In genomic region chr16:67874147-67874771, GRCh38 we compare ENCODE assay signal across 7 cellular contexts. TPM values are rescaled to one million over a fixed set of nuclear protein-coding genes. Genes with fewer than 3 reads are reported as not detected.
DNase-seq lines count a peak whose midpoint lies in the region; ATAC-seq and TF ChIP-seq lines count a peak whose summit lies in the region.

No MANE protein-coding gene starts in this region.

- H3K27ac ChIP-seq in HCT116 (ENCODE audit: low read depth, low read length): no peak overlapping the region
- H3K27ac ChIP-seq in right cardiac atrium (ENCODE audit: low read length): no peak overlapping the region
- peak overlapping the region; percentile 63 for H3K27ac ChIP-seq in smooth muscle cell (ENCODE audit: low read depth)

- peak overlapping the region; percentile 74 for H3K27ac Mint-ChIP-seq in activated B cell treated with CpG ODN at 0.5 μM for 24 hours

- TSS peak; percentile 46 for BruUV-seq in HCT116 (replicated peaks; lab: Mats Ljungman, UMichigan)

- no peaks in the 10 kb centered on the region for H3K9me2 ChIP-seq in HCT116 (ENCODE audit: insufficient read depth)

- H3K4me2 ChIP-seq in HCT116 (ENCODE audit: low read length) (peak overlapping the region; percentile 99), smooth muscle cell (peak overlapping the region; percentile 100)

- TF ChIP-seq CTCF in HCT116 (IDR thresholded peaks at IDR 0.05 in 2 of 3, conservative IDR thresholded peaks at IDR 0.05 in 1 of 3; ENCODE audit: borderline replicate concordance in 1 of 3, insufficient read depth in 1 of 3, low read depth in 2 of 3, low read length in 2 of 3) (no peak), activated B cell treated with CpG ODN at 0.5 μM for 24 hours (IDR thresholded peaks at IDR 0.05) (no peak), smooth muscle cell (IDR thresholded peaks at IDR 0.05; ENCODE audit: borderline replicate concordance, insufficient read depth, poor library complexity, severe bottlenecking) (no peak)

- H3K4me1 Mint-ChIP-seq in activated B cell treated with CpG ODN at 0.5 μM for 24 hours: peaks cover 36% of the 10 kb centered on the region

- H3K4me3 ChIP-seq in HCT116 (replicated peaks in 1 of 2; ENCODE audit: low read depth in 1 of 2, low read length in 2 of 2) (peak overlapping the region; percentile 82 to 97), right cardiac atrium (ENCODE audit: low read length) (peak overlapping the region; percentile 85), smooth muscle cell (peak overlapping the region; percentile 87)

- peaks cover 50% of the 10 kb centered on the region for H3K36me3 Mint-ChIP-seq in activated B cell treated with CpG ODN at 0.5 μM for 24 hours (ENCODE audit: low read depth)

- H4K20me1 ChIP-seq in HCT116 (ENCODE audit: insufficient read depth): no peaks in the 10 kb centered on the region
- peaks cover 32% of the 10 kb centered on the region for H4K20me1 ChIP-seq in smooth muscle cell (ENCODE audit: low read depth)

- H3K27me3 Mint-ChIP-seq in activated B cell treated with CpG ODN at 0.5 μM for 24 hours: no peaks in the 10 kb centered on the region

- intact Hi-C loops in HCT116 (cut with micrococcal nuclease) (no loop called here), activated B cell treated with CpG ODN at 0.5 μM for 24 hours (cut with micrococcal nuclease) (no loop called here), right cardiac atrium (cut with DNase I) (no loop called here)

- H3K9ac ChIP-seq in HCT116 (ENCODE audit: low read length): peak overlapping the region; percentile 93
- peak overlapping the region; percentile 93 for H3K9ac ChIP-seq in smooth muscle cell (ENCODE audit: low read depth)

- POLR2A ChIA-PET in HCT116 (lab: Charles Lee): no interaction called here
- POLR2A ChIA-PET in activated B cell treated with CpG ODN at 0.5 μM for 24 hours (lab: Charles Lee): interaction anchor here (0.6 to 1.3 kb wide), 5 partner anchors 18 to 155 kb away, joined by 3 to 7 read pairs (median 4); partner anchors contain the start of genes GFOD2 and PSKH1

- no peak for TF ChIP-seq RAD21 in HCT116 (IDR thresholded peaks at IDR 0.05; ENCODE audit: low read depth)

- RAD21 ChIA-PET in HCT116 (lab: Charles Lee; ENCODE audit: low non-redundant PET in 1 of 2, low total read pairs in 2 of 2, uncharacterized antibody in 2 of 2, unreplicated experiment in 2 of 2): no interaction called here

- TF ChIP-seq POLR2A in HCT116 (IDR thresholded peaks at IDR 0.05; ENCODE audit: borderline replicate concordance, extremely low read depth, insufficient read depth, insufficient read length): no peak

- ATAC-seq in HCT116: no peak; the same call in 1 of the 2 replicates
- no peak for ATAC-seq in activated B cell treated with CpG ODN at 0.5 μM for 24 hours (ENCODE audit: low read depth)
- no peak for ATAC-seq in right cardiac atrium

- H3K4me3 Mint-ChIP-seq in activated B cell treated with CpG ODN at 0.5 μM for 24 hours: peak overlapping the region; percentile 90

- H3K27me3 ChIP-seq in HCT116 (ENCODE audit: insufficient read depth, low read length): no peaks in the 10 kb centered on the region
- H3K27me3 ChIP-seq in right cardiac atrium (ENCODE audit: control insufficient read depth, insufficient read depth): no peaks in the 10 kb centered on the region
- no peaks in the 10 kb centered on the region for H3K27me3 ChIP-seq in smooth muscle cell (ENCODE audit: low read depth)

- H3K36me3 ChIP-seq in HCT116 (ENCODE audit: control insufficient read depth in 1 of 2, insufficient read depth in 2 of 2, low read length in 2 of 2) (peaks cover 31 to 44% of the 10 kb centered on the region in 2 experiments; a peak in 3 of 4 replicates), smooth muscle cell (ENCODE audit: low read depth) (no peaks in the 10 kb centered on the region)

- CTCF ChIA-PET in HCT116 (lab: Charles Lee): interaction anchor here (2.7 kb wide), 1 partner anchor 10 kb away, joined by 12 read pairs; the partner anchor contains the start of gene NRN1L
- CTCF ChIA-PET in activated B cell treated with CpG ODN at 0.5 μM for 24 hours (lab: Charles Lee): interaction anchor here (1.0 to 1.4 kb wide), 2 partner anchors 9 to 57 kb away, joined by 4 to 6 read pairs; no protein-coding TSS in a partner anchor

- 63% methylated on average over 6 of the region's 6 CpGs for WGBS in right cardiac atrium
- WGBS in smooth muscle cell (ENCODE audit: low lambda C conversion rate): 88% methylated on average over 6 of the region's 6 CpGs

- no peaks in the 10 kb centered on the region for H3K9me3 Mint-ChIP-seq in activated B cell treated with CpG ODN at 0.5 μM for 24 hours

- H3K79me2 ChIP-seq in HCT116 (ENCODE audit: insufficient read depth, low read length) (peaks cover 39% of the 10 kb centered on the region), smooth muscle cell (ENCODE audit: low read depth) (peaks cover 38% of the 10 kb centered on the region)

- H3K9me3 ChIP-seq in HCT116 (ENCODE audit: control insufficient read depth in 1 of 2, insufficient read depth in 1 of 2, low read depth in 1 of 2, low read length in 2 of 2): no peaks in the 10 kb centered on the region
- H3K9me3 ChIP-seq in right cardiac atrium (ENCODE audit: control insufficient read depth, low read length): no peaks in the 10 kb centered on the region
- H3K9me3 ChIP-seq in smooth muscle cell (replicated peaks; ENCODE audit: low read depth): no peaks in the 10 kb centered on the region

- no peak overlapping the region for H2AFZ ChIP-seq in HCT116 (ENCODE audit: low read depth, low read length, poor library complexity, severe bottlenecking)
- no peak overlapping the region for H2AFZ ChIP-seq in smooth muscle cell (ENCODE audit: low read depth)

- peaks cover 13% of the 10 kb centered on the region for H3F3A ChIP-seq in smooth muscle cell (ENCODE audit: low read depth)

- peaks cover 7 to 17% of the 10 kb centered on the region in 2 experiments for H3K4me1 ChIP-seq in HCT116 (ENCODE audit: control insufficient read depth in 1 of 2, insufficient read depth in 2 of 2, low read length in 2 of 2)
- peaks cover 9% of the 10 kb centered on the region for H3K4me1 ChIP-seq in right cardiac atrium (ENCODE audit: control insufficient read depth, insufficient read depth, low read length)
- peaks cover 13% of the 10 kb centered on the region for H3K4me1 ChIP-seq in smooth muscle cell (ENCODE audit: low read depth)

- DNase-seq in HCT116 (ENCODE audit: low read depth, low spot score) (no peak), activated B cell treated with CpG ODN at 0.5 μM for 24 hours (no peak), right cardiac atrium (peak in 1 of 3 donors; percentile 35), smooth muscle cell (lab: John Stamatoyannopoulos, UW; ENCODE audit: unreplicated experiment) (no peak), islet precursor cell (no peak), dermis blood vessel endothelial cell (no peak)
- DNase-seq in stimulated activated CD4-positive, alpha-beta T cell treated with anti-CD3 and anti-CD28 coated beads, Interleukin-4, amount 100 ng/mL, for 4 hours: no peak

TF ChIP-seq in HCT116, 20 proteins besides CTCF, POLR2A, EP300 and RAD21:
- TF ChIP-seq EZH2phosphoT487 (IDR thresholded peaks at IDR 0.05; ENCODE audit: borderline replicate concordance) (no peak), SRF (IDR thresholded peaks at IDR 0.05; ENCODE audit: low read depth) (no peak), ZNF274 (IDR thresholded peaks at IDR 0.05; ENCODE audit: low read depth, low read length) (no peak)

RNA-seq across cellular contexts. Expression of gene EDC4, which starts 1.4 kb away (rescaled TPM):
- total RNA-seq in HCT116 (2021; ENCODE audit: unreplicated experiment) (100 TPM), activated B cell treated with CpG ODN at 0.5 μM for 24 hours (71.5 TPM in 2 replicates), right cardiac atrium (10 to 100 TPM; 29.7 to 35.6 (median 31.9) TPM), smooth muscle cell (35.5 and 46.3 TPM in 2 replicates), dermis blood vessel endothelial cell (58.2 and 85.1 TPM in 2 replicates)
- 83.4 and 101 TPM in 2 replicates for polyA plus RNA-seq in HCT116 (2012)
- polyA plus RNA-seq in right cardiac atrium (21.7 TPM), smooth muscle cell (64.5 and 74.7 TPM in 2 replicates)

RNA-seq across cellular contexts. Expression of gene NRN1L, which starts 10.4 kb away (rescaled TPM):
- 1.4 TPM for total RNA-seq in HCT116 (2021; ENCODE audit: unreplicated experiment)
- polyA plus RNA-seq in HCT116 (2012): 1.7 and 2.7 TPM in 2 replicates
- 0.69 and 1.4 TPM in 2 replicates for total RNA-seq in activated B cell treated with CpG ODN at 0.5 μM for 24 hours
- under 1 TPM in 1 of 4 donors, not detected in 3; 0.53 TPM for total RNA-seq in right cardiac atrium
- polyA plus RNA-seq in right cardiac atrium: 0.41 TPM
- not detected in 2 replicates for total RNA-seq in smooth muscle cell
- 0.46 and 0.57 TPM in 2 replicates for polyA plus RNA-seq in smooth muscle cell
- total RNA-seq in dermis blood vessel endothelial cell: 0.14 and 0.51 TPM in 2 replicates

RNA-seq across cellular contexts. Expression of gene PSKH1, which starts 18.8 kb away (rescaled TPM):
- 16.2 TPM for total RNA-seq in HCT116 (2021; ENCODE audit: unreplicated experiment)
- polyA plus RNA-seq in HCT116 (2012): 23.5 and 23.6 TPM in 2 replicates
- 19.2 and 22.0 TPM in 2 replicates for total RNA-seq in activated B cell treated with CpG ODN at 0.5 μM for 24 hours
- 10 to 100 TPM; 23.8 to 31.1 (median 27.0) TPM for total RNA-seq in right cardiac atrium
- polyA plus RNA-seq in right cardiac atrium: 26.8 TPM
- 15.3 and 17.2 TPM in 2 replicates for total RNA-seq in smooth muscle cell
- 35.2 and 36.0 TPM in 2 replicates for polyA plus RNA-seq in smooth muscle cell
- total RNA-seq in dermis blood vessel endothelial cell: 24.7 and 30.8 TPM in 2 replicates

RNA-seq across cellular contexts. Expression of gene CENPT, which starts 26.8 kb away (rescaled TPM):
- 40.5 TPM for total RNA-seq in HCT116 (2021; ENCODE audit: unreplicated experiment)
- polyA plus RNA-seq in HCT116 (2012): 41.6 and 46.0 TPM in 2 replicates
- total RNA-seq in activated B cell treated with CpG ODN at 0.5 μM for 24 hours: 50.7 and 54.2 TPM in 2 replicates
- total RNA-seq in right cardiac atrium: 10 to 100 TPM; 24.3 to 29.0 (median 27.4) TPM
- 26.7 TPM for polyA plus RNA-seq in right cardiac atrium
- 37.3 and 47.0 TPM in 2 replicates for total RNA-seq in smooth muscle cell
- 65.8 and 79.7 TPM in 2 replicates for polyA plus RNA-seq in smooth muscle cell
- 21.7 and 30.0 TPM in 2 replicates for total RNA-seq in dermis blood vessel endothelial cell

RNA-seq across cellular contexts. Expression of gene NUTF2, which starts 27.5 kb away (rescaled TPM):
- total RNA-seq in HCT116 (2021; ENCODE audit: unreplicated experiment) (145 TPM), activated B cell treated with CpG ODN at 0.5 μM for 24 hours (99.0 and 99.7 TPM in 2 replicates), right cardiac atrium (10 to 100 TPM; 66.6 to 80.7 (median 68.2) TPM), smooth muscle cell (112 and 115 TPM in 2 replicates), dermis blood vessel endothelial cell (176 and 260 TPM in 2 replicates)
- polyA plus RNA-seq in HCT116 (2012): 163 and 200 TPM in 2 replicates
- polyA plus RNA-seq in right cardiac atrium (125 TPM), smooth muscle cell (202 and 208 TPM in 2 replicates)
